Comparison of ENCODE assay signal across 1 cellular context in the genomic region with DNA sequence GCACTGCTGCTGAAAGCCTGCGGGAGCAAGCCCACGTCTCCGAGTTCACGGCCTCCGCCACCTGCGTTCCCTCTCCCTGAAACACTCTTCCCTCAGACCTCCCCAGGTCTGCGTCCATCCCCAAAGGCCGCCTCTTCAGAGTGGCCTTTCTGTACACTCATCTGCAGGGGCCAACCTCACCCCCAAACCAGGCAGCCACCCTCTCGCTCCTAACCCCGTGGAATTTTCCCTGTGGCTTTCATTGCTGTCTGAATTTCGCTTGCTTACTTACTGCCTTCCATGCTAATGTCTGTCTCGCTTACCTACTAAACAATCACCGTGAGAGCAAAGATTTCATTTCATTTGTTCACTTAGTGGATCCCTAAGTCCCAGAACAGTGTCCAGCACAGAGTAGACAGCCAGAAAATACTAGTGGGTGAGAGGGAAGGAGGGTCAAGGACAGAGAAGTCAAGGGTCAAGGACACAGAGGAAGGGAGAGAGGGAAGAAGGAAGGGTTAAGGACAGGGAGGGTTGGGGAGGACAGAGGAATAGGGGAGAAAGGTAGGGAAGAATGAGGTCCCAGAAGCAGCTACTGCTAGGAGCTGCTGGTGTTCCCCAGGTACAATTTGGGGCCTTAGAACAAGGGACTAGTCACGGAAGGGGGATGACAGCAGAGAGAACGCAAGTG.
TF ChIP-seq lines count a peak whose summit lies in the region.

No MANE protein-coding gene starts in this region.

TF ChIP-seq in HepG2, 621 proteins besides CTCF, POLR2A, EP300 and RAD21 (continued from another document and continues in another):
- TF ChIP-seq, protein P1, sequence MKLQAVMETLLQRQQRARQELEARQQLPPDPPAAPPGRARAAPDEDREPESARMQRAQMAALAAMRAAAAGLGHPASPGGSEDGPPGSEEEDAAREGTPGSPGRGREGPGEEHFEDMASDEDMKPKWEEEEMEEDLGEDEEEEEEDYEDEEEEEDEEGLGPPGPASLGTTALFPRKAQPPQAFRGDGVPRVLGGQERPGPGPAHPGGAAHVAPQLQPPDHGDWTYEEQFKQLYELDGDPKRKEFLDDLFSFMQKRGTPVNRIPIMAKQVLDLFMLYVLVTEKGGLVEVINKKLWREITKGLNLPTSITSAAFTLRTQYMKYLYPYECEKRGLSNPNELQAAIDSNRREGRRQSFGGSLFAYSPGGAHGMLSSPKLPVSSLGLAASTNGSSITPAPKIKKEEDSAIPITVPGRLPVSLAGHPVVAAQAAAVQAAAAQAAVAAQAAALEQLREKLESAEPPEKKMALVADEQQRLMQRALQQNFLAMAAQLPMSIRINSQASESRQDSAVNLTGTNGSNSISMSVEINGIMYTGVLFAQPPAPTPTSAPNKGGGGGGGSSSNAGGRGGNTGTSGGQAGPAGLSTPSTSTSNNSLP (IDR thresholded peaks at IDR 0.05; ENCODE audit: low read depth, low read length) = no peak
- TF ChIP-seq SRSF9 (IDR thresholded peaks at IDR 0.05; ENCODE audit: borderline replicate concordance, insufficient read depth, low read depth, low read length, poor library complexity, severe bottlenecking) = no peak
- TF ChIP-seq, protein P2, sequence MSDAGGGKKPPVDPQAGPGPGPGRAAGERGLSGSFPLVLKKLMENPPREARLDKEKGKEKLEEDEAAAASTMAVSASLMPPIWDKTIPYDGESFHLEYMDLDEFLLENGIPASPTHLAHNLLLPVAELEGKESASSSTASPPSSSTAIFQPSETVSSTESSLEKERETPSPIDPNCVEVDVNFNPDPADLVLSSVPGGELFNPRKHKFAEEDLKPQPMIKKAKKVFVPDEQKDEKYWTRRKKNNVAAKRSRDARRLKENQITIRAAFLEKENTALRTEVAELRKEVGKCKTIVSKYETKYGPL (CRISPR knock-in tag; IDR thresholded peaks at IDR 0.05) = no peak
- TF ChIP-seq, protein P3, sequence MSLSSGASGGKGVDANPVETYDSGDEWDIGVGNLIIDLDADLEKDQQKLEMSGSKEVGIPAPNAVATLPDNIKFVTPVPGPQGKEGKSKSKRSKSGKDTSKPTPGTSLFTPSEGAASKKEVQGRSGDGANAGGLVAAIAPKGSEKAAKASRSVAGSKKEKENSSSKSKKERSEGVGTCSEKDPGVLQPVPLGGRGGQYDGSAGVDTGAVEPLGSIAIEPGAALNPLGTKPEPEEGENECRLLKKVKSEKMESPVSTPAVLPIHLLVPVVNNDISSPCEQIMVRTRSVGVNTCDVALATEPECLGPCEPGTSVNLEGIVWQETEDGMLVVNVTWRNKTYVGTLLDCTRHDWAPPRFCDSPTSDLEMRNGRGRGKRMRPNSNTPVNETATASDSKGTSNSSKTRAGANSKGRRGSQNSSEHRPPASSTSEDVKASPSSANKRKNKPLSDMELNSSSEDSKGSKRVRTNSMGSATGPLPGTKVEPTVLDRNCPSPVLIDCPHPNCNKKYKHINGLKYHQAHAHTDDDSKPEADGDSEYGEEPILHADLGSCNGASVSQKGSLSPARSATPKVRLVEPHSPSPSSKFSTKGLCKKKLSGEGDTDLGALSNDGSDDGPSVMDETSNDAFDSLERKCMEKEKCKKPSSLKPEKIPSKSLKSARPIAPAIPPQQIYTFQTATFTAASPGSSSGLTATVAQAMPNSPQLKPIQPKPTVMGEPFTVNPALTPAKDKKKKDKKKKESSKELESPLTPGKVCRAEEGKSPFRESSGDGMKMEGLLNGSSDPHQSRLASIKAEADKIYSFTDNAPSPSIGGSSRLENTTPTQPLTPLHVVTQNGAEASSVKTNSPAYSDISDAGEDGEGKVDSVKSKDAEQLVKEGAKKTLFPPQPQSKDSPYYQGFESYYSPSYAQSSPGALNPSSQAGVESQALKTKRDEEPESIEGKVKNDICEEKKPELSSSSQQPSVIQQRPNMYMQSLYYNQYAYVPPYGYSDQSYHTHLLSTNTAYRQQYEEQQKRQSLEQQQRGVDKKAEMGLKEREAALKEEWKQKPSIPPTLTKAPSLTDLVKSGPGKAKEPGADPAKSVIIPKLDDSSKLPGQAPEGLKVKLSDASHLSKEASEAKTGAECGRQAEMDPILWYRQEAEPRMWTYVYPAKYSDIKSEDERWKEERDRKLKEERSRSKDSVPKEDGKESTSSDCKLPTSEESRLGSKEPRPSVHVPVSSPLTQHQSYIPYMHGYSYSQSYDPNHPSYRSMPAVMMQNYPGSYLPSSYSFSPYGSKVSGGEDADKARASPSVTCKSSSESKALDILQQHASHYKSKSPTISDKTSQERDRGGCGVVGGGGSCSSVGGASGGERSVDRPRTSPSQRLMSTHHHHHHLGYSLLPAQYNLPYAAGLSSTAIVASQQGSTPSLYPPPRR (CRISPR knock-in tag; IDR thresholded peaks at IDR 0.05; ENCODE audit: borderline replicate concordance) = no peak
- TF ChIP-seq MAZ (IDR thresholded peaks at IDR 0.05; ENCODE audit: borderline replicate concordance, low read depth, low read length) = no peak
- TF ChIP-seq MAZ (CRISPR knock-in tag; IDR thresholded peaks at IDR 0.05; ENCODE audit: low read depth) = 0 out of 2 replicates have a peak, but pooled peaks have one; percentile 4
- peak; percentile 18; the same call in 1 of the 2 replicates for TF ChIP-seq ZNF710 (CRISPR knock-in tag; IDR thresholded peaks at IDR 0.05; ENCODE audit: borderline replicate concordance)
- no peak for TF ChIP-seq BCL6 (CRISPR knock-in tag; IDR thresholded peaks at IDR 0.05)
- no peak for TF ChIP-seq SNAPC2 (CRISPR knock-in tag; IDR thresholded peaks at IDR 0.05)
- TF ChIP-seq MED8 (CRISPR knock-in tag; IDR thresholded peaks at IDR 0.05; ENCODE audit: insufficient replicate concordance) = no peak
- TF ChIP-seq, protein P4, sequence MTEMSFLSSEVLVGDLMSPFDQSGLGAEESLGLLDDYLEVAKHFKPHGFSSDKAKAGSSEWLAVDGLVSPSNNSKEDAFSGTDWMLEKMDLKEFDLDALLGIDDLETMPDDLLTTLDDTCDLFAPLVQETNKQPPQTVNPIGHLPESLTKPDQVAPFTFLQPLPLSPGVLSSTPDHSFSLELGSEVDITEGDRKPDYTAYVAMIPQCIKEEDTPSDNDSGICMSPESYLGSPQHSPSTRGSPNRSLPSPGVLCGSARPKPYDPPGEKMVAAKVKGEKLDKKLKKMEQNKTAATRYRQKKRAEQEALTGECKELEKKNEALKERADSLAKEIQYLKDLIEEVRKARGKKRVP (CRISPR knock-in tag; IDR thresholded peaks at IDR 0.05) = no peak
- TF ChIP-seq MXD3 (CRISPR knock-in tag; IDR thresholded peaks at IDR 0.05) = no peak
- TF ChIP-seq HNF4A (CRISPR knock-in tag; IDR thresholded peaks at IDR 0.05) = peak; percentile 24; the same call in 1 of the 2 replicates
- TF ChIP-seq IKZF4 (CRISPR knock-in tag; IDR thresholded peaks at IDR 0.05; ENCODE audit: borderline replicate concordance, low read depth, not compliant biosample characterization) = no peak
- no peak for TF ChIP-seq HMG20A (CRISPR knock-in tag; IDR thresholded peaks at IDR 0.05; ENCODE audit: borderline replicate concordance)
- no peak for TF ChIP-seq ZNF562 (CRISPR knock-in tag; IDR thresholded peaks at IDR 0.05; ENCODE audit: borderline replicate concordance)
- no peak for TF ChIP-seq CBX1 (IDR thresholded peaks at IDR 0.05; ENCODE audit: low read depth)
- TF ChIP-seq KMT2B (CRISPR knock-in tag; IDR thresholded peaks at IDR 0.05) = no peak
- no peak for TF ChIP-seq KAT7 (CRISPR knock-in tag; IDR thresholded peaks at IDR 0.05; ENCODE audit: borderline replicate concordance)
- no peak for TF ChIP-seq POLR2G (IDR thresholded peaks at IDR 0.05; ENCODE audit: low read depth, low read length)
- TF ChIP-seq ZBTB33 (CRISPR knock-in tag; IDR thresholded peaks at IDR 0.05) = no peak
- TF ChIP-seq MBNL3 (CRISPR knock-in tag; conservative IDR thresholded peaks at IDR 0.05) = no peak
- TF ChIP-seq HNF4G (IDR thresholded peaks at IDR 0.05; ENCODE audit: borderline replicate concordance, low read depth, low read length) = no peak
- TF ChIP-seq HNF4G (CRISPR knock-in tag; IDR thresholded peaks at IDR 0.05; ENCODE audit: borderline replicate concordance, low read depth) = 0 out of 2 replicates have a peak, but pooled peaks have one; percentile 6
- TF ChIP-seq XBP1 (CRISPR knock-in tag; IDR thresholded peaks at IDR 0.05) = no peak
- TF ChIP-seq ZNF512B (CRISPR knock-in tag; IDR thresholded peaks at IDR 0.05; ENCODE audit: borderline replicate concordance) = no peak; the same call in 1 of the 2 replicates
- peak; percentile 97 for TF ChIP-seq PCBP2 (optimal IDR thresholded peaks at IDR 0.05; ENCODE audit: low read depth, low read length, poor library complexity, severe bottlenecking)
- no peak for TF ChIP-seq ZBTB21 (CRISPR knock-in tag; IDR thresholded peaks at IDR 0.05)
- TF ChIP-seq GTF2F1 (IDR thresholded peaks at IDR 0.05; ENCODE audit: low read length) = 0 out of 2 replicates have a peak, but pooled peaks have one; percentile 13
- 0 out of 2 replicates have a peak, but pooled peaks have one; percentile 63 for TF ChIP-seq NBN (conservative IDR thresholded peaks at IDR 0.05)
- TF ChIP-seq ZNF839 (CRISPR knock-in tag; IDR thresholded peaks at IDR 0.05; ENCODE audit: borderline replicate concordance) = no peak
- TF ChIP-seq RXRA (CRISPR knock-in tag; IDR thresholded peaks at IDR 0.05) = no peak
- TF ChIP-seq, protein P5, sequence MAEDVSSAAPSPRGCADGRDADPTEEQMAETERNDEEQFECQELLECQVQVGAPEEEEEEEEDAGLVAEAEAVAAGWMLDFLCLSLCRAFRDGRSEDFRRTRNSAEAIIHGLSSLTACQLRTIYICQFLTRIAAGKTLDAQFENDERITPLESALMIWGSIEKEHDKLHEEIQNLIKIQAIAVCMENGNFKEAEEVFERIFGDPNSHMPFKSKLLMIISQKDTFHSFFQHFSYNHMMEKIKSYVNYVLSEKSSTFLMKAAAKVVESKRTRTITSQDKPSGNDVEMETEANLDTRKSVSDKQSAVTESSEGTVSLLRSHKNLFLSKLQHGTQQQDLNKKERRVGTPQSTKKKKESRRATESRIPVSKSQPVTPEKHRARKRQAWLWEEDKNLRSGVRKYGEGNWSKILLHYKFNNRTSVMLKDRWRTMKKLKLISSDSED (CRISPR knock-in tag; IDR thresholded peaks at IDR 0.05) = no peak
- TF ChIP-seq ZBTB38 (CRISPR knock-in tag; IDR thresholded peaks at IDR 0.05) = 0 out of 2 replicates have a peak, but pooled peaks have one; percentile 43
- TF ChIP-seq ZNF296 (CRISPR knock-in tag; conservative IDR thresholded peaks at IDR 0.05) = no peak
